In genomic region chr12:124909831-124910560, GRCh38 we compare ENCODE assay signal across 1 cellular context.
TF ChIP-seq lines count a peak whose summit lies in the region.

No MANE protein-coding gene starts in this region.

TF ChIP-seq in HepG2, 621 proteins besides CTCF, POLR2A, EP300 and RAD21 (continued from another document and continues in another):
- no peak for TF ChIP-seq ZNF782 (CRISPR knock-in tag; IDR thresholded peaks at IDR 0.05; ENCODE audit: borderline replicate concordance)
- TF ChIP-seq RBFOX2 (IDR thresholded peaks at IDR 0.05; ENCODE audit: low read depth, low read length) = peak; percentile 69
- peak; percentile 47; the same call in 1 of the 2 replicates for TF ChIP-seq ZNF558 (CRISPR knock-in tag; IDR thresholded peaks at IDR 0.05; ENCODE audit: borderline replicate concordance)
- TF ChIP-seq ZNF281 (CRISPR knock-in tag; IDR thresholded peaks at IDR 0.05; ENCODE audit: borderline replicate concordance) = 0 out of 2 replicates have a peak, but pooled peaks have one; percentile 10
- 0 out of 2 replicates have a peak, but pooled peaks have one; percentile 3 for TF ChIP-seq GFI1 (CRISPR knock-in tag; IDR thresholded peaks at IDR 0.05; ENCODE audit: borderline replicate concordance)
- TF ChIP-seq POLR2G (IDR thresholded peaks at IDR 0.05; ENCODE audit: low read depth, low read length) = peak; percentile 64
- 0 out of 2 replicates have a peak, but pooled peaks have one; percentile 10 for TF ChIP-seq SATB2 (CRISPR knock-in tag; IDR thresholded peaks at IDR 0.05)
- peak; percentile 6; the same call in 1 of the 2 replicates for TF ChIP-seq SOX13 (IDR thresholded peaks at IDR 0.05)
- no peak for TF ChIP-seq SOX13 (CRISPR knock-in tag; conservative IDR thresholded peaks at IDR 0.05 in 1 of 2, IDR thresholded peaks at IDR 0.05 in 1 of 2)
- TF ChIP-seq ZNF263 (CRISPR knock-in tag; IDR thresholded peaks at IDR 0.05) = no peak; the same call in 1 of the 2 replicates
- TF ChIP-seq CHD2 (IDR thresholded peaks at IDR 0.05; ENCODE audit: low read depth, low read length) = peak; percentile 43; the same call in 1 of the 2 replicates
- TF ChIP-seq AGO2 (optimal IDR thresholded peaks at IDR 0.05; ENCODE audit: low read depth, low read length) = peak; percentile 83
- no peak for TF ChIP-seq ZNF30 (CRISPR knock-in tag; IDR thresholded peaks at IDR 0.05)
- 0 out of 2 replicates have a peak, but pooled peaks have one; percentile 29 for TF ChIP-seq ZNF775 (CRISPR knock-in tag; IDR thresholded peaks at IDR 0.05; ENCODE audit: borderline replicate concordance)
- TF ChIP-seq HBP1 (CRISPR knock-in tag; IDR thresholded peaks at IDR 0.05; ENCODE audit: low read depth) = 0 out of 2 replicates have a peak, but pooled peaks have one; percentile 42
- peak; percentile 19; the same call in 1 of the 2 replicates for TF ChIP-seq NR2F2 (IDR thresholded peaks at IDR 0.05; ENCODE audit: borderline replicate concordance, low read depth)
- TF ChIP-seq MBD4 (IDR thresholded peaks at IDR 0.05; ENCODE audit: borderline replicate concordance, low read length) = peak; percentile 21; the same call in 1 of the 2 replicates
- 0 out of 2 replicates have a peak, but pooled peaks have one; percentile 8 for TF ChIP-seq ERF (CRISPR knock-in tag; IDR thresholded peaks at IDR 0.05)
- TF ChIP-seq BRCA1 (CRISPR knock-in tag; IDR thresholded peaks at IDR 0.05) = 0 out of 2 replicates have a peak, but pooled peaks have one; percentile 36
- 0 out of 2 replicates have a peak, but pooled peaks have one; percentile 20 for TF ChIP-seq ZFP36L1 (CRISPR knock-in tag; IDR thresholded peaks at IDR 0.05)
- peak; percentile 98; the same call in 1 of the 2 replicates for TF ChIP-seq ZC3H13 (CRISPR knock-in tag; IDR thresholded peaks at IDR 0.05)
- TF ChIP-seq ZNF264 (CRISPR knock-in tag; IDR thresholded peaks at IDR 0.05) = 0 out of 2 replicates have a peak, but pooled peaks have one; percentile 15
- 0 out of 2 replicates have a peak, but pooled peaks have one; percentile 20 for TF ChIP-seq SIX4 (CRISPR knock-in tag; IDR thresholded peaks at IDR 0.05)
- peak; percentile 14; the same call in 1 of the 2 replicates for TF ChIP-seq YEATS4 (CRISPR knock-in tag; IDR thresholded peaks at IDR 0.05; ENCODE audit: borderline replicate concordance)
- no peak for TF ChIP-seq ZNF441 (CRISPR knock-in tag; IDR thresholded peaks at IDR 0.05; ENCODE audit: borderline replicate concordance)
- no peak for TF ChIP-seq ZNF550 (CRISPR knock-in tag; IDR thresholded peaks at IDR 0.05; ENCODE audit: borderline replicate concordance)
- peak; percentile 45; the same call in 1 of the 2 replicates for TF ChIP-seq NCOA5 (CRISPR knock-in tag; IDR thresholded peaks at IDR 0.05)
- TF ChIP-seq SSRP1 (CRISPR knock-in tag; IDR thresholded peaks at IDR 0.05) = peak; percentile 40; the same call in 1 of the 2 replicates
- peak; percentile 52 for TF ChIP-seq ZBTB40 (IDR thresholded peaks at IDR 0.05)
- peak; percentile 81; the same call in 1 of the 2 replicates for TF ChIP-seq ZBTB40 (CRISPR knock-in tag; IDR thresholded peaks at IDR 0.05)
- TF ChIP-seq ZSCAN21 (CRISPR knock-in tag; IDR thresholded peaks at IDR 0.05; ENCODE audit: borderline replicate concordance) = peak; percentile 6; the same call in 1 of the 2 replicates
- TF ChIP-seq ATAD3A (CRISPR knock-in tag; IDR thresholded peaks at IDR 0.05) = no peak
- 0 out of 2 replicates have a peak, but pooled peaks have one; percentile 13 for TF ChIP-seq ISL2 (CRISPR knock-in tag; IDR thresholded peaks at IDR 0.05)
- TF ChIP-seq ARID3A (IDR thresholded peaks at IDR 0.05; ENCODE audit: low read depth, low read length) = 0 out of 2 replicates have a peak, but pooled peaks have one; percentile 10
- TF ChIP-seq SAP130 (CRISPR knock-in tag; IDR thresholded peaks at IDR 0.05; ENCODE audit: low read depth) = peak; percentile 30; the same call in 1 of the 2 replicates
- TF ChIP-seq JUNB (CRISPR knock-in tag; IDR thresholded peaks at IDR 0.05; ENCODE audit: borderline replicate concordance) = peak; percentile 17; the same call in 1 of the 2 replicates
- TF ChIP-seq ZNF564 (CRISPR knock-in tag; IDR thresholded peaks at IDR 0.05) = peak; percentile 67; the same call in 1 of the 2 replicates
- peak; percentile 21; the same call in 1 of the 2 replicates for TF ChIP-seq ZNF607 (CRISPR knock-in tag; IDR thresholded peaks at IDR 0.05; ENCODE audit: borderline replicate concordance)
- peak; percentile 93; the same call in 1 of the 2 replicates for TF ChIP-seq POLR2AphosphoS2 (IDR thresholded peaks at IDR 0.05; ENCODE audit: low read depth, low read length)
- TF ChIP-seq ZNF569 (CRISPR knock-in tag; IDR thresholded peaks at IDR 0.05; ENCODE audit: borderline replicate concordance) = 0 out of 2 replicates have a peak, but pooled peaks have one; percentile 40
- 0 out of 2 replicates have a peak, but pooled peaks have one; percentile 17 for TF ChIP-seq ZNF841 (CRISPR knock-in tag; IDR thresholded peaks at IDR 0.05; ENCODE audit: borderline replicate concordance)
- TF ChIP-seq PAF1 (CRISPR knock-in tag; IDR thresholded peaks at IDR 0.05) = peak; percentile 98
- peak; percentile 72 for TF ChIP-seq POLR2AphosphoS5 (IDR thresholded peaks at IDR 0.05; ENCODE audit: low read depth, low read length)
- TF ChIP-seq XRCC5 (optimal IDR thresholded peaks at IDR 0.05; ENCODE audit: low read length) = no peak
- TF ChIP-seq STAG1 (CRISPR knock-in tag; IDR thresholded peaks at IDR 0.05) = no peak
- TF ChIP-seq GATA4 (IDR thresholded peaks at IDR 0.05; ENCODE audit: borderline replicate concordance, low read depth) = peak; percentile 33; the same call in 1 of the 2 replicates
- TF ChIP-seq KLF11 (CRISPR knock-in tag; IDR thresholded peaks at IDR 0.05) = 0 out of 2 replicates have a peak, but pooled peaks have one; percentile 11
- peak; percentile 51; the same call in 1 of the 2 replicates for TF ChIP-seq SPEN (CRISPR knock-in tag; IDR thresholded peaks at IDR 0.05; ENCODE audit: low read depth)
- 0 out of 2 replicates have a peak, but pooled peaks have one; percentile 38 for TF ChIP-seq MYPOP (CRISPR knock-in tag; IDR thresholded peaks at IDR 0.05)
- TF ChIP-seq ZNF260 (CRISPR knock-in tag; IDR thresholded peaks at IDR 0.05; ENCODE audit: borderline replicate concordance, low read depth) = no peak
